ENCODE assay signal across 15 cellular contexts in the genomic region with DNA sequence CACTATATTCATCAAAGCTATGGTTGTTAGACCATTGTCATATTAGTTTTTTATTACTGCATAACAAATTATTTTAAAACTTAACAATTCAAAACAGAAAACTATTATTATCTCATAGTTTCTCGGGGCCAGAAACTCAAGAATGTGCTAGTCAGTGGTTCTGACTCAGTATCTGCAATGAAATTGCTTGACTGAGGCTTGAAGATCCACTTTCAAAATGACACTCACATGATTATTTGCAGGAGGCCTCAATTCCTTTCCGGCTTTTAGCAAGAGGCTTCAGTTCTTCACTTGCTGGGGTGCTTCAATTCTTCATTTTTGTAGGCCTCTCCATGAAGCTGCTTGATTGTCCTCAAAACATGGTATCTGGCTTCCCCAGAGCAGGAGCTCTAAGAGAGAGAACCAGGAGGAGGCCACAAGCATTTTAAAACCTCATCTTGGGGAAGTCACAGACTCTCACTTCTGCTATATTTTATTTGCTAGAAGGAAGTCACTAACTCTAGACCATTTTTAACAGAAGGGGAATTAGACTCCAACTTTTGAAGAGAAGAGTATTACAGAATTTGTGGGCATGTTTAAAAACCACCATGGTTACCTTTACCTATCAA.
DNase-seq lines count a peak whose midpoint lies in the region; ATAC-seq and TF ChIP-seq lines count a peak whose summit lies in the region.
"Had no signal": no experiment of that assay in that cellular context is flagged by ENCODE, and none has a peak within 500 bp of the region (broad histone marks: within the 10 kb centered on the region; RNA-seq: fewer than 3 reads in every experiment).

No MANE protein-coding gene starts in this region.

- H3K36me3 ChIP-seq in prostate gland = no peaks in the 10 kb centered on the region

- peak; percentile 68 for DNase-seq in RPMI8226
- DNase-seq in central memory CD4-positive, alpha-beta T cell = no peak
- no peak for DNase-seq in dorsolateral prefrontal cortex
- no peak for DNase-seq in NCI-H2196 (lab: John Stamatoyannopoulos, UW; ENCODE audit: unreplicated experiment)
- no peak for DNase-seq in prostate gland (ENCODE audit: low spot score)
- DNase-seq: activated T-cell treated with anti-CD3 and anti-CD28 coated beads, Interleukin-2, amount 50 U/mL, for 1 hour; CD4-positive, CD25-positive, alpha-beta regulatory T cell; cerebellar nuclear complex; glutamatergic neuron; mucosa of descending colon; NCI-H2029 treated with DMSO at 0.1 percent for 48 hours; SW 1271 had no signal

- no peaks in the 10 kb centered on the region for H3K27me3 ChIP-seq in dorsolateral prefrontal cortex
- H3K27me3 ChIP-seq in prostate gland (replicated peaks; ENCODE audit: insufficient read depth) = no peaks in the 10 kb centered on the region

- no peak for TF ChIP-seq POLR2A in prostate gland (IDR thresholded peaks at IDR 0.05)

- TF ChIP-seq CTCF in dorsolateral prefrontal cortex (IDR thresholded peaks at IDR 0.05 in 54 of 56, conservative IDR thresholded peaks at IDR 0.05 in 2 of 56; ENCODE audit: low read depth in 1 of 56, partially characterized antibody in 56 of 56) (no peak), prostate gland (IDR thresholded peaks at IDR 0.05) (no peak)

- H3K27ac ChIP-seq in dorsolateral prefrontal cortex = no peak overlapping the region
- no peak overlapping the region for H3K27ac ChIP-seq in prostate gland

- H3K4me3 ChIP-seq in dorsolateral prefrontal cortex (no peak overlapping the region), prostate gland (no peak overlapping the region)
- H3K4me3 ChIP-seq: mucosa of descending colon had no signal

- H3K9me3 ChIP-seq in prostate gland = no peaks in the 10 kb centered on the region
- H3K9me3 ChIP-seq: mucosa of descending colon had no signal

- peak; percentile 70 for ATAC-seq in GM18498 (IDR thresholded peaks at IDR 0.05; ENCODE audit: unreplicated experiment)
- ATAC-seq in GM21390 (IDR thresholded peaks at IDR 0.05; ENCODE audit: unreplicated experiment) = peak; percentile 69
- peak; percentile 49 for ATAC-seq in HG03103 (IDR thresholded peaks at IDR 0.05; ENCODE audit: low read depth, unreplicated experiment)
- ATAC-seq: mucosa of descending colon had no signal

- WGBS in prostate gland = 79% methylated on average over 2 of the region's 2 CpGs

- intact Hi-C loops in dorsolateral prefrontal cortex (cut with DNase I) (no loop called here), prostate gland (cut with DNase I) (no loop called here)

- H3K4me1 ChIP-seq in prostate gland (replicated peaks) = no peaks in the 10 kb centered on the region
